8 cellular contexts compared by ENCODE assay signal in the genomic region with DNA sequence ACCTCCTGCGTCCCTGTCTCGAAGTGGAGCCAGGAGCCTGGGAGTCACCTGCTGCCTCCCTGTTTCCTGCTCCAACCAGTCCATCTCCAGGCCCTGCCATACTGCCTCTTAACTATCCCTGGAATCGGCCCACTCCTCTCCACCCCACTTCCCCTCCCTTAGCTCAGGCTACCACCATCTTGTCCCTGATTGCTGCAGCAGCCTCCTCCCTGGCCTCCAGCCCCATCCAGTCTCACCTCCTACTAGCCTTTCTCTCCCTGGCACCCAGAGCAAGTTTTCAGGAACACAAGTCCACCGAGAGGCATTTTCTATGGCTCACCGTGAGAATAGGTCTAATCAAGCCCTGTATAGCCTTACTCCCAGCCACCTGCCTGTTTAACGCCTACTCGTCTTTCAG. TPM values are rescaled to one million over a fixed set of nuclear protein-coding genes. Genes with fewer than 3 reads are reported as not detected.
DNase-seq lines count a peak whose midpoint lies in the region; ATAC-seq and TF ChIP-seq lines count a peak whose summit lies in the region.

No MANE protein-coding gene starts in this region.

- no peak for DNase-seq in Jurkat, Clone E6-1 (ENCODE audit: low read depth, low spot score)
- DNase-seq in colonic mucosa (no peak), nephron progenitor cell (no peak), pons (ENCODE audit: low spot score) (no peak), RPMI8226 (no peak)
- DNase-seq in stimulated activated CD4-positive, alpha-beta T cell treated with anti-CD3 and anti-CD28 coated beads, Interleukin-15, amount 100 ng/mL, for 24 hours: no peak

- no peak overlapping the region for H3K27ac Mint-ChIP-seq in nephron progenitor cell

- peak overlapping the region; percentile 83 for H3K4me2 ChIP-seq in BLaER1

- ATAC-seq in HG02938 (IDR thresholded peaks at IDR 0.05; ENCODE audit: unreplicated experiment): no peak

- TF ChIP-seq CTCF in colonic mucosa (IDR thresholded peaks at IDR 0.05) (no peak), nephron progenitor cell (IDR thresholded peaks at IDR 0.05) (no peak)

- H3K4me1 ChIP-seq in BLaER1: peaks cover 84% of the 10 kb centered on the region
- H3K4me1 ChIP-seq in colonic mucosa: peaks cover 31% of the 10 kb centered on the region

- peaks cover 34% of the 10 kb centered on the region for H4K20me1 ChIP-seq in BLaER1

- H3K4me3 ChIP-seq in BLaER1 (peak overlapping the region; percentile 80), colonic mucosa (peak overlapping the region; percentile 85)
- H3K4me3 ChIP-seq in Jurkat, Clone E6-1 (ENCODE audit: low read length): peak overlapping the region; percentile 51

- H3K9me3 ChIP-seq in BLaER1 (no peaks in the 10 kb centered on the region), colonic mucosa (no peaks in the 10 kb centered on the region)

- intact Hi-C loops in colonic mucosa (cut with DNase I): no loop called here

- H3K9me3 Mint-ChIP-seq in nephron progenitor cell: no peaks in the 10 kb centered on the region

- H3K36me3 ChIP-seq in BLaER1: peaks cover 23% of the 10 kb centered on the region
- no peaks in the 10 kb centered on the region for H3K36me3 ChIP-seq in colonic mucosa

- H3K27me3 ChIP-seq in BLaER1 (peaks cover 5% of the 10 kb centered on the region; the same call in 1 of the 2 replicates), colonic mucosa (no peaks in the 10 kb centered on the region)

- H3K4me3 Mint-ChIP-seq in nephron progenitor cell: peak overlapping the region; percentile 78

- no peaks in the 10 kb centered on the region for H3K36me3 Mint-ChIP-seq in nephron progenitor cell (ENCODE audit: low read depth)

- peaks cover 75% of the 10 kb centered on the region for H3K4me1 Mint-ChIP-seq in nephron progenitor cell

- H3K27ac ChIP-seq in BLaER1 (peak overlapping the region; percentile 59; the same call in 1 of the 2 replicates), colonic mucosa (peak overlapping the region; percentile 91)

- H3K9ac ChIP-seq in BLaER1 (peak overlapping the region; percentile 70; the same call in 1 of the 2 replicates), colonic mucosa (ENCODE audit: low read depth in 2 of 2, low read length in 2 of 2) (peak overlapping the region; percentile 72 to 88)

- peaks cover 43% of the 10 kb centered on the region for H3K27me3 Mint-ChIP-seq in nephron progenitor cell (ENCODE audit: low read depth, poor library complexity)

RNA-seq across cellular contexts. Expression of gene CAMKK1, which starts 0.9 kb away (rescaled TPM):
- 6.5 TPM for polyA plus RNA-seq in Jurkat, Clone E6-1 (2012; ENCODE audit: insufficient read depth, insufficient read length)
- 1 to 10 TPM; 3.6 to 7.2 TPM for total RNA-seq in colonic mucosa

RNA-seq across cellular contexts. Expression of gene P2RX1, which starts 22.5 kb away (rescaled TPM):
- not detected for polyA plus RNA-seq in Jurkat, Clone E6-1 (2012; ENCODE audit: insufficient read depth, insufficient read length)
- total RNA-seq in colonic mucosa: 1 to 10 TPM; 2.7 to 4.8 TPM

RNA-seq across cellular contexts. Expression of gene NCBP3, which starts 47.7 kb away (rescaled TPM):
- polyA plus RNA-seq in Jurkat, Clone E6-1 (2012; ENCODE audit: insufficient read depth, insufficient read length): 45.4 TPM
- total RNA-seq in colonic mucosa: 10 to 100 TPM; 31.3 to 41.2 TPM
